In the genomic region with DNA sequence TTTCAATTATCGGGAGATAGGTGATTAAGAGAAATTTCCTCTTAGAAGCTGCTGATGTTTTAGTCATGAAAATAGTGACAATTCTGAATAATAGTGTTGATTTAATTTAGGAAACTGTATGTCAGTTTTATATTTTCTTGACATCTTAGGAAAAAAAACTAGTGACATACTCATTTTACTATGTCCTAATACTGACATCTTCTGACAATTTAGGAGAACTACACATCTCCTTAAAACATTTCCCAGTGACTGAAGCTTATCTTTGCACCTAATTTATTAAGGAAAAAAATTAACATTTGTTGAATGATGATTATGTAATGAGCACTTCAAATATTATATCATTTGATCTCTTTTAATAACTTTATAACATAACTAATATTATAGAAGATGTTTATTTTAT, we compare ENCODE assay signal across 8 cellular contexts. TPM values are rescaled to one million over a fixed set of nuclear protein-coding genes. Genes with fewer than 3 reads are reported as not detected.
DNase-seq lines count a peak whose midpoint lies in the region; TF ChIP-seq lines count a peak whose summit lies in the region.
"Had no signal": no experiment of that assay in that cellular context is flagged by ENCODE, and none has a peak within 500 bp of the region (broad histone marks: within the 10 kb centered on the region; RNA-seq: fewer than 3 reads in every experiment).

No MANE protein-coding gene starts in this region.

- H3K4me3 ChIP-seq in endodermal cell (ENCODE audit: low read length): no peak overlapping the region
- no peak overlapping the region for H3K4me3 ChIP-seq in sigmoid colon

- no peak for TF ChIP-seq EP300 in sigmoid colon (IDR thresholded peaks at IDR 0.05)

- CTCF ChIA-PET in GM10248 (lab: Yijun Ruan, JAX): interaction anchor here (0.9 kb wide), 1 partner anchor 802 kb away, joined by 3 read pairs; no protein-coding TSS in a partner anchor

- H3K9me3 Mint-ChIP-seq in endodermal cell (peaks cover 22% of the 10 kb centered on the region), immature natural killer cell (peaks cover 0 to 2% (median 0%) of the 10 kb centered on the region in 6 donors)

- H3K27me3 Mint-ChIP-seq in endodermal cell (ENCODE audit: insufficient read depth): no peaks in the 10 kb centered on the region
- peaks cover 0 to 5% (median 0%) of the 10 kb centered on the region in 3 donors for H3K27me3 Mint-ChIP-seq in immature natural killer cell (ENCODE audit: low read depth in 3 of 3)
- H3K27me3 Mint-ChIP-seq: activated CD4-positive, alpha-beta T cell treated with anti-CD3 and anti-CD28 coated beads for 36 hours had no signal

- POLR2A ChIA-PET in GM10248 (lab: Yijun Ruan, JAX): no interaction called here

- no peak overlapping the region for H3K27ac ChIP-seq in endodermal cell (ENCODE audit: low read depth, low read length)
- H3K27ac ChIP-seq in sigmoid colon: no peak overlapping the region

- intact Hi-C loops in sigmoid colon (cut with DNase I): no loop called here

- H3K36me3 Mint-ChIP-seq in endodermal cell (ENCODE audit: low read depth): peaks cover 7% of the 10 kb centered on the region
- no peaks in the 10 kb centered on the region for H3K36me3 Mint-ChIP-seq in immature natural killer cell

- no peaks in the 10 kb centered on the region for H3K27me3 ChIP-seq in endodermal cell (ENCODE audit: control insufficient read depth, insufficient read depth, low read length, poor library complexity, severe bottlenecking)
- no peaks in the 10 kb centered on the region for H3K27me3 ChIP-seq in sigmoid colon

- TF ChIP-seq CTCF in GM10248 (IDR thresholded peaks at IDR 0.05; ENCODE audit: control extremely low read depth, extremely low read depth, low read depth, missing control alignments) (peak; percentile 15), endodermal cell (conservative IDR thresholded peaks at IDR 0.05) (peak; percentile 82), sigmoid colon (IDR thresholded peaks at IDR 0.05) (peak in 1 of 4 experiments; percentile 41)

- peak; percentile 3 for DNase-seq in GM10248 (ENCODE audit: extremely low spot score)
- DNase-seq in NCI-H1105 treated with DMSO at 0.1 percent for 48 hours (lab: John Stamatoyannopoulos, UW): peak; percentile 51
- no peak for DNase-seq in endodermal cell
- peak; percentile 33 for DNase-seq in renal cortical epithelial cell (ENCODE audit: low read depth)
- DNase-seq in NCI-H2081 treated with DMSO at 0.1 percent for 48 hours (lab: John Stamatoyannopoulos, UW): no peak
- no peak for DNase-seq in immature natural killer cell
- DNase-seq in sigmoid colon: no peak
- DNase-seq: activated CD4-positive, alpha-beta T cell treated with anti-CD3 and anti-CD28 coated beads for 36 hours had no signal

- TF ChIP-seq POLR2A in sigmoid colon (IDR thresholded peaks at IDR 0.05): no peak

- H3K4me1 Mint-ChIP-seq in endodermal cell (no peaks in the 10 kb centered on the region), immature natural killer cell (no peaks in the 10 kb centered on the region)
- H3K4me1 Mint-ChIP-seq: activated CD4-positive, alpha-beta T cell treated with anti-CD3 and anti-CD28 coated beads for 36 hours had no signal

- H3K4me3 Mint-ChIP-seq in endodermal cell (no peak overlapping the region), immature natural killer cell (no peak overlapping the region)
- H3K4me3 Mint-ChIP-seq: activated CD4-positive, alpha-beta T cell treated with anti-CD3 and anti-CD28 coated beads for 36 hours had no signal

- H3K27ac Mint-ChIP-seq in endodermal cell (no peak overlapping the region), immature natural killer cell (no peak overlapping the region)
- H3K27ac Mint-ChIP-seq: activated CD4-positive, alpha-beta T cell treated with anti-CD3 and anti-CD28 coated beads for 36 hours had no signal

- H3K9me3 ChIP-seq in endodermal cell (ENCODE audit: control insufficient read depth, low read length) (no peaks in the 10 kb centered on the region), sigmoid colon (no peaks in the 10 kb centered on the region)

- H3K36me3 ChIP-seq in endodermal cell (ENCODE audit: control insufficient read depth, insufficient read depth, low read length) (no peaks in the 10 kb centered on the region), sigmoid colon (peaks cover 0 to 4% (median 0%) of the 10 kb centered on the region in 4 donors)

- WGBS in endodermal cell (ENCODE audit: insufficient coverage in 1 of 2, insufficient read length in 1 of 2), 2 experiments: no CpG with 5 or more reads among the region's 1 CpG
- WGBS in sigmoid colon, 2 donors: 74 to 93% methylated on average over 1 of the region's 1 CpG

- H3K4me1 ChIP-seq in endodermal cell (ENCODE audit: control insufficient read depth, insufficient read depth, low read length): no peaks in the 10 kb centered on the region
- H3K4me1 ChIP-seq in sigmoid colon: peaks cover 0 to 6% (median 0%) of the 10 kb centered on the region in 4 donors

- H3K9ac ChIP-seq in endodermal cell (ENCODE audit: extremely low read depth, low read length, poor library complexity, severe bottlenecking): no peak overlapping the region

RNA-seq across cellular contexts. Expression of gene RBMXL3, which starts 42.0 kb away (rescaled TPM):
- total RNA-seq in endodermal cell (not detected), renal cortical epithelial cell (not detected in 2 replicates), sigmoid colon (not detected)
- polyA plus RNA-seq in endodermal cell (2013, experiment 1 of 2): not detected
- not detected for polyA plus RNA-seq in endodermal cell (2013, experiment 2 of 2)
- polyA plus RNA-seq in immature natural killer cell (not detected), sigmoid colon (not detected)
- total RNA-seq: activated CD4-positive, alpha-beta T cell treated with anti-CD3 and anti-CD28 coated beads for 36 hours had no signal

Comparison
In these comparisons a context has a peak if more than half of its experiments do, and no peak if none do; other contexts are left out.
1. DNase-seq: peak in GM10248 (single experiment), NCI-H1105 treated with DMSO at 0.1 percent for 48 hours (single experiment) and renal cortical epithelial cell (single experiment); none in endodermal cell (single experiment), NCI-H2081 treated with DMSO at 0.1 percent for 48 hours (single experiment), immature natural killer cell (0 of 3) and sigmoid colon (single experiment).